In genomic region chr10:5615263-5615820, GRCh38 we compare ENCODE assay signal across 18 cellular contexts. TPM values are rescaled to one million over a fixed set of nuclear protein-coding genes. Genes with fewer than 3 reads are reported as not detected.
DNase-seq lines count a peak whose midpoint lies in the region; ATAC-seq and TF ChIP-seq lines count a peak whose summit lies in the region.
"Had no signal": no experiment of that assay in that cellular context is flagged by ENCODE, and none has a peak within 500 bp of the region (broad histone marks: within the 10 kb centered on the region; RNA-seq: fewer than 3 reads in every experiment).

No MANE protein-coding gene starts in this region.

- H2BK12ac ChIP-seq in neuronal stem cell (ENCODE audit: low read length) = no peak overlapping the region

- no peak overlapping the region for H2BK120ac ChIP-seq in neuronal stem cell (ENCODE audit: low read depth, low read length)

- H3K27me3 ChIP-seq in esophagus muscularis mucosa (no peaks in the 10 kb centered on the region), neuronal stem cell (ENCODE audit: control insufficient read depth in 3 of 3, insufficient read depth in 3 of 3, low read depth in 1 of 3, low read length in 3 of 3) (peaks cover 0 to 3% (median 0%) of the 10 kb centered on the region in 3 experiments)
- H3K27me3 ChIP-seq: vagina had no signal

- CTCF ChIA-PET in RWPE1 (lab: Yijun Ruan, JAX) = interaction anchor here (0.6 to 1.0 kb wide), 2 partner anchors 11 to 22 kb away, joined by 3 to 5 read pairs; no protein-coding TSS in a partner anchor

- no peak overlapping the region for H3K23ac ChIP-seq in neuronal stem cell (ENCODE audit: low read depth, low read length, poor library complexity)

- no peaks in the 10 kb centered on the region for H3K79me1 ChIP-seq in neuronal stem cell (ENCODE audit: low read depth, low read length)

- H3K4me3 ChIP-seq in esophagus muscularis mucosa (no peak overlapping the region), neuronal stem cell (ENCODE audit: low read length in 2 of 2) (no peak overlapping the region)
- H3K4me3 ChIP-seq: skin epidermis, vagina had no signal

- H3K9me3 ChIP-seq in esophagus muscularis mucosa (no peaks in the 10 kb centered on the region), neuronal stem cell (replicated peaks in 1 of 2; ENCODE audit: control insufficient read depth in 2 of 2, insufficient read depth in 1 of 2, low read depth in 1 of 2, low read length in 2 of 2) (no peaks in the 10 kb centered on the region)
- H3K9me3 ChIP-seq: vagina had no signal

- no peak for TF ChIP-seq EP300 in esophagus muscularis mucosa (IDR thresholded peaks at IDR 0.05)

- no peak overlapping the region for H4K91ac ChIP-seq in neuronal stem cell (ENCODE audit: low read depth, low read length, poor library complexity)

- H2AFZ ChIP-seq in neuronal stem cell (ENCODE audit: low read length) = no peak overlapping the region

- ATAC-seq in GM18498 (IDR thresholded peaks at IDR 0.05; ENCODE audit: unreplicated experiment) = no peak
- ATAC-seq: activated CD8-positive, alpha-beta T cell treated with anti-CD3 and anti-CD28 coated beads for 36 hours; activated T-cell treated with anti-CD3 and anti-CD28 coated beads, Interleukin-2, amount 50 U/mL, for 72 hours had no signal

- TF ChIP-seq POLR2A in esophagus muscularis mucosa (IDR thresholded peaks at IDR 0.05; ENCODE audit: low read depth) = no peak

- H3K18ac ChIP-seq in neuronal stem cell (ENCODE audit: low read length) = no peak overlapping the region

- H2BK5ac ChIP-seq in neuronal stem cell (ENCODE audit: low read length) = no peak overlapping the region

- H3K9ac ChIP-seq in neuronal stem cell (ENCODE audit: low read depth, low read length, poor library complexity) = no peak overlapping the region

- no peak overlapping the region for H3K4ac ChIP-seq in neuronal stem cell (ENCODE audit: low read length)

- H3K4me1 ChIP-seq in esophagus muscularis mucosa = peaks cover 6 to 79% (median 55%) of the 10 kb centered on the region in 4 donors
- H3K4me1 ChIP-seq in neuronal stem cell (ENCODE audit: control insufficient read depth in 2 of 2, insufficient read depth in 1 of 2, low read depth in 1 of 2, low read length in 2 of 2) = peaks cover 13 to 16% of the 10 kb centered on the region in 2 donors

- H2BK15ac ChIP-seq in neuronal stem cell (ENCODE audit: low read length) = peak overlapping the region; percentile 19

- H3K27ac ChIP-seq in 22Rv1 (peak overlapping the region; percentile 66), RWPE1 (peak overlapping the region; percentile 92), esophagus muscularis mucosa (replicated peaks in 1 of 4) (peak overlapping the region; percentile 45 to 71 (median 66)), neuronal stem cell (replicated peaks; ENCODE audit: low read length) (no peak overlapping the region)
- H3K27ac ChIP-seq: vagina had no signal

- no peak overlapping the region for H3K4me2 ChIP-seq in neuronal stem cell (ENCODE audit: insufficient read depth, low read length, poor library complexity, severe bottlenecking)

- no peak overlapping the region for H4K8ac ChIP-seq in neuronal stem cell (ENCODE audit: low read depth, low read length)

- no peaks in the 10 kb centered on the region for H3K36me3 ChIP-seq in esophagus muscularis mucosa
- H3K36me3 ChIP-seq in neuronal stem cell (replicated peaks in 1 of 2; ENCODE audit: control insufficient read depth in 2 of 2, insufficient read depth in 2 of 2, low read length in 2 of 2) = no peaks in the 10 kb centered on the region
- H3K36me3 ChIP-seq: vagina had no signal

- intact Hi-C loops in esophagus muscularis mucosa (cut with DNase I) = no loop called here

- DNase-seq in RWPE1 (ENCODE audit: low spot score) (no peak), esophagus muscularis mucosa (ENCODE audit: extremely low spot score) (no peak), neuronal stem cell (ENCODE audit: low spot score) (no peak), GM20000 (ENCODE audit: low spot score) (no peak), C1 segment of cervical spinal cord (lab: John Stamatoyannopoulos, UW) (no peak), NCI-H774 (lab: John Stamatoyannopoulos, UW) (no peak)
- DNase-seq: ACHN; activated CD8-positive, alpha-beta T cell treated with anti-CD3 and anti-CD28 coated beads for 36 hours; activated T-cell treated with anti-CD3 and anti-CD28 coated beads, Interleukin-2, amount 50 U/mL, for 72 hours; CD8-positive, alpha-beta memory T cell; GOT3; hippocampal formation; KG1; NCI-H1092 had no signal

- POLR2A ChIA-PET in RWPE1 (lab: Yijun Ruan, JAX; ENCODE audit: low non-redundant PET) = no interaction called here

- no peak for TF ChIP-seq CTCF in 22Rv1 (IDR thresholded peaks at IDR 0.05)
- TF ChIP-seq CTCF in RWPE1 (conservative IDR thresholded peaks at IDR 0.05; ENCODE audit: low read depth) = no peak
- no peak for TF ChIP-seq CTCF in esophagus muscularis mucosa (IDR thresholded peaks at IDR 0.05)
- no peak for TF ChIP-seq CTCF in GM20000 (IDR thresholded peaks at IDR 0.05; ENCODE audit: extremely low read depth, missing control alignments)

- WGBS in esophagus muscularis mucosa = 62% methylated on average over 8 of the region's 8 CpGs
- no CpG with 5 or more reads among the region's 8 CpGs for WGBS in neuronal stem cell (ENCODE audit: extremely low coverage in 2 of 2, insufficient read length in 2 of 2, insufficient replicate concordance in 1 of 2), 2 donors

- H3K14ac ChIP-seq in neuronal stem cell (ENCODE audit: low read length) = no peak overlapping the region

- no peak overlapping the region for H2AK5ac ChIP-seq in neuronal stem cell (ENCODE audit: low read depth, low read length)

RNA-seq across cellular contexts. Expression of gene ASB13, which starts 51.1 kb away (rescaled TPM):
- total RNA-seq in esophagus muscularis mucosa = 10 to 100 TPM; 15.4 to 24.0 (median 17.4) TPM
- polyA plus RNA-seq in neuronal stem cell (2013, experiment 1 of 2) = 13.3 TPM
- 13.2 TPM for polyA plus RNA-seq in neuronal stem cell (2013, experiment 2 of 2)
